8 cellular contexts compared by ENCODE assay signal in the genomic region with DNA sequence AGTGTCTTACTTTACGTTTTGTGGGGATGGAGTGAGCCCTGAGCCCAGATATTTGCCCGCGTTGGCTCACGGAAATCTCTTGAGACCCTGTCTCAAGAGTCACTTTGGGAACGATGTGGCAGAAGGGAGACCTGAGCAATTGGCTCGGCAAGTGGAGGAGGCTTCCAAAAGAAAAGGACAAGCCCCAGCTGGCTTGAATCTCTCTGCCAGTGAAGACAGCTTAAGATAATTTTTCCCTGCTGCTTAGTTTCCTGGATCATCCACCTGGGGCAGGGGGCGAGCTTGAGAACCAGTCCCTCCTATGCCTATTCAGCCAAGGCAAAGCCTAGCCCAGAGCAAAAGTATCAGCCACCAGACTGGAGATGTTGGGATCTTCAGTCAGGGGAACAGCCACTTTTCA. TPM values are rescaled to one million over a fixed set of nuclear protein-coding genes. Genes with fewer than 3 reads are reported as not detected.
A peak's percentile ranks its signal among the peaks of the same experiment; 100 is the strongest.
DNase-seq lines count a peak whose midpoint lies in the region; ATAC-seq and TF ChIP-seq lines count a peak whose summit lies in the region.

No MANE protein-coding gene starts in this region.

- H3K4me3 ChIP-seq in cardiac muscle cell (peak overlapping the region; percentile 56), esophagus (ENCODE audit: low read depth in 1 of 2, low read length in 2 of 2) (peak overlapping the region; percentile 91 to 96), ovary (peak overlapping the region; percentile 81)

- no peaks in the 10 kb centered on the region for H3K9me3 ChIP-seq in cardiac muscle cell (ENCODE audit: low read depth)
- no peaks in the 10 kb centered on the region for H3K9me3 ChIP-seq in esophagus (ENCODE audit: control insufficient read depth in 2 of 2, insufficient read depth in 1 of 2, low read depth in 1 of 2, low read length in 1 of 2)
- H3K9me3 ChIP-seq in ovary = no peaks in the 10 kb centered on the region

- 1% methylated on average over 7 of the region's 7 CpGs for WGBS in esophagus, 2 donors
- WGBS in ovary, 3 donors = 0 to 2% (median 1%) methylated on average over 7 of the region's 7 CpGs

- DNase-seq in cardiac muscle cell (ENCODE audit: low read depth in 1 of 2, low spot score in 1 of 2) = peak in 1 of 2 donors; percentile 18
- DNase-seq in Right ventricle myocardium superior = no peak
- DNase-seq in SK-N-DZ (ENCODE audit: low spot score) = peak; percentile 17
- no peak for DNase-seq in ovary
- DNase-seq in T1000 (lab: John Stamatoyannopoulos, UW) = no peak

- no peak for TF ChIP-seq POLR2A in ovary (IDR thresholded peaks at IDR 0.05)

- no peaks in the 10 kb centered on the region for H3K36me3 ChIP-seq in cardiac muscle cell
- H3K36me3 ChIP-seq in esophagus (ENCODE audit: control insufficient read depth in 2 of 2, insufficient read depth in 2 of 2, low read length in 1 of 2) = no peaks in the 10 kb centered on the region
- H3K36me3 ChIP-seq in ovary = no peaks in the 10 kb centered on the region

- no peaks in the 10 kb centered on the region for H3K4me1 ChIP-seq in cardiac muscle cell (ENCODE audit: low read depth)
- H3K4me1 ChIP-seq in esophagus (ENCODE audit: control insufficient read depth in 2 of 2, insufficient read depth in 2 of 2, low read length in 1 of 2) = peaks cover 0 to 3% of the 10 kb centered on the region in 2 donors
- no peaks in the 10 kb centered on the region for H3K4me1 ChIP-seq in ovary (ENCODE audit: insufficient read depth)

- H3K27me3 ChIP-seq in cardiac muscle cell (no peaks in the 10 kb centered on the region), esophagus (ENCODE audit: control insufficient read depth in 1 of 2, insufficient read depth in 2 of 2, low read length in 2 of 2) (no peaks in the 10 kb centered on the region), ovary (no peaks in the 10 kb centered on the region)

- TF ChIP-seq CTCF in cardiac muscle cell (IDR thresholded peaks at IDR 0.05; ENCODE audit: low read depth, low read length) (no peak), ovary (IDR thresholded peaks at IDR 0.05) (no peak)

- H3K27ac ChIP-seq in cardiac muscle cell (peak overlapping the region; percentile 36), esophagus (ENCODE audit: low read depth in 2 of 2, low read length in 1 of 2) (peak overlapping the region in 1 of 2 donors; percentile 90), ovary (peak overlapping the region; percentile 83 to 85)

- ATAC-seq in Right ventricle myocardium superior (ENCODE audit: poor library complexity) (no peak), HG03460 (IDR thresholded peaks at IDR 0.05; ENCODE audit: unreplicated experiment) (no peak), esophagus mucosa (no peak)

- intact Hi-C loops in Right ventricle myocardium superior (cut with DNase I) (no loop called here), ovary (cut with DNase I) (no loop called here)

- no peak for TF ChIP-seq EP300 in ovary (IDR thresholded peaks at IDR 0.05)

RNA-seq across cellular contexts. Expression of a gene that starts 0.7 kb away (rescaled TPM):
- total RNA-seq in cardiac muscle cell (8.8 and 13.6 TPM in 2 replicates), Right ventricle myocardium superior (6.5 TPM), ovary (10 to 100 TPM; 12.5 to 45.3 (median 19.9) TPM), esophagus mucosa (11.6 TPM)
- polyA plus RNA-seq in cardiac muscle cell (12.3 and 19.6 TPM in 2 replicates), esophagus (10 to 100 TPM in 1 of 2 donors, 1 to 10 TPM in 1; 3.2 to 11.5 TPM), ovary (10 to 100 TPM; 10.2 to 25.6 TPM)
- polyA plus RNA-seq in SK-N-DZ (2014; cell fraction: cytosol; rRNA removed) = 35.1 and 36.5 TPM in 2 replicates
- polyA plus RNA-seq in SK-N-DZ (2014; cell fraction: nucleus; rRNA removed) = 18.7 and 25.2 TPM in 2 replicates
